In genomic region chr6:5003604-5004372, GRCh38 we compare ENCODE assay signal across 1 cellular context.
TF ChIP-seq lines count a peak whose summit lies in the region.

A gene with protein sequence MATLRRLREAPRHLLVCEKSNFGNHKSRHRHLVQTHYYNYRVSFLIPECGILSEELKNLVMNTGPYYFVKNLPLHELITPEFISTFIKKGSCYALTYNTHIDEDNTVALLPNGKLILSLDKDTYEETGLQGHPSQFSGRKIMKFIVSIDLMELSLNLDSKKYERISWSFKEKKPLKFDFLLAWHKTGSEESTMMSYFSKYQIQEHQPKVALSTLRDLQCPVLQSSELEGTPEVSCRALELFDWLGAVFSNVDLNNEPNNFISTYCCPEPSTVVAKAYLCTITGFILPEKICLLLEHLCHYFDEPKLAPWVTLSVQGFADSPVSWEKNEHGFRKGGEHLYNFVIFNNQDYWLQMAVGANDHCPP (minus strand): TSS chr6:5004037. CDS start chr6:5004002, 35 bp downstream.

TF ChIP-seq in K562, 482 proteins besides CTCF, POLR2A, EP300 and RAD21 (continued from another document and continues in another):
- TF ChIP-seq, protein P1, sequence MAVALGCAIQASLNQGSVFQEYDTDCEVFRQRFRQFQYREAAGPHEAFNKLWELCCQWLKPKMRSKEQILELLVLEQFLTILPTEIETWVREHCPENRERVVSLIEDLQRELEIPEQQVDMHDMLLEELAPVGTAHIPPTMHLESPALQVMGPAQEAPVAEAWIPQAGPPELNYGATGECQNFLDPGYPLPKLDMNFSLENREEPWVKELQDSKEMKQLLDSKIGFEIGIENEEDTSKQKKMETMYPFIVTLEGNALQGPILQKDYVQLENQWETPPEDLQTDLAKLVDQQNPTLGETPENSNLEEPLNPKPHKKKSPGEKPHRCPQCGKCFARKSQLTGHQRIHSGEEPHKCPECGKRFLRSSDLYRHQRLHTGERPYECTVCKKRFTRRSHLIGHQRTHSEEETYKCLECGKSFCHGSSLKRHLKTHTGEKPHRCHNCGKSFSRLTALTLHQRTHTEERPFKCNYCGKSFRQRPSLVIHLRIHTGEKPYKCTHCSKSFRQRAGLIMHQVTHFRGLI (CRISPR knock-in tag; IDR thresholded peaks at IDR 0.05): no peak
- TF ChIP-seq, protein P2, sequence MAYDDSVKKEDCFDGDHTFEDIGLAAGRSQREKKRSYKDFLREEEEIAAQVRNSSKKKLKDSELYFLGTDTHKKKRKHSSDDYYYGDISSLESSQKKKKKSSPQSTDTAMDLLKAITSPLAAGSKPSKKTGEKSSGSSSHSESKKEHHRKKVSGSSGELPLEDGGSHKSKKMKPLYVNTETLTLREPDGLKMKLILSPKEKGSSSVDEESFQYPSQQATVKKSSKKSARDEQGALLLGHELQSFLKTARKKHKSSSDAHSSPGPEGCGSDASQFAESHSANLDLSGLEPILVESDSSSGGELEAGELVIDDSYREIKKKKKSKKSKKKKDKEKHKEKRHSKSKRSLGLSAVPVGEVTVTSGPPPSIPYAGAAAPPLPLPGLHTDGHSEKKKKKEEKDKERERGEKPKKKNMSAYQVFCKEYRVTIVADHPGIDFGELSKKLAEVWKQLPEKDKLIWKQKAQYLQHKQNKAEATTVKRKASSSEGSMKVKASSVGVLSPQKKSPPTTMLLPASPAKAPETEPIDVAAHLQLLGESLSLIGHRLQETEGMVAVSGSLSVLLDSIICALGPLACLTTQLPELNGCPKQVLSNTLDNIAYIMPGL (CRISPR knock-in tag; IDR thresholded peaks at IDR 0.05): no peak; the same call in 1 of the 2 replicates
- TF ChIP-seq STAG1 (CRISPR knock-in tag; IDR thresholded peaks at IDR 0.05; ENCODE audit: borderline replicate concordance) (no peak), ZNF766 (CRISPR knock-in tag; conservative IDR thresholded peaks at IDR 0.05) (peak; percentile 86; the same call in 1 of the 2 replicates), ZNF79 (CRISPR knock-in tag; IDR thresholded peaks at IDR 0.05; ENCODE audit: low read depth) (no peak), SREBF2 (CRISPR knock-in tag; IDR thresholded peaks at IDR 0.05) (peak; percentile 80; the same call in 1 of the 2 replicates), ZNF174 (CRISPR knock-in tag; IDR thresholded peaks at IDR 0.05) (no peak), CREBBP (IDR thresholded peaks at IDR 0.05; ENCODE audit: low read depth, low read length) (no peak), ILF3 (IDR thresholded peaks at IDR 0.05; ENCODE audit: borderline replicate concordance) (no peak), MCM5 (IDR thresholded peaks at IDR 0.05; ENCODE audit: low read depth) (no peak), ZNF232 (CRISPR knock-in tag; IDR thresholded peaks at IDR 0.05) (no peak), MYC (IDR thresholded peaks at IDR 0.05; ENCODE audit: low read depth, low read length) (peak; percentile 97), MYC (CRISPR knock-in tag; IDR thresholded peaks at IDR 0.05; ENCODE audit: borderline replicate concordance, low read depth) (peak; percentile 57; the same call in 1 of the 2 replicates), PCBP2 (IDR thresholded peaks at IDR 0.05; ENCODE audit: low read depth, low read length, poor library complexity, severe bottlenecking) (no peak), DEAF1 (CRISPR knock-in tag; IDR thresholded peaks at IDR 0.05) (no peak), RREB1 (CRISPR knock-in tag; IDR thresholded peaks at IDR 0.05) (no peak)
- TF ChIP-seq, protein P3, sequence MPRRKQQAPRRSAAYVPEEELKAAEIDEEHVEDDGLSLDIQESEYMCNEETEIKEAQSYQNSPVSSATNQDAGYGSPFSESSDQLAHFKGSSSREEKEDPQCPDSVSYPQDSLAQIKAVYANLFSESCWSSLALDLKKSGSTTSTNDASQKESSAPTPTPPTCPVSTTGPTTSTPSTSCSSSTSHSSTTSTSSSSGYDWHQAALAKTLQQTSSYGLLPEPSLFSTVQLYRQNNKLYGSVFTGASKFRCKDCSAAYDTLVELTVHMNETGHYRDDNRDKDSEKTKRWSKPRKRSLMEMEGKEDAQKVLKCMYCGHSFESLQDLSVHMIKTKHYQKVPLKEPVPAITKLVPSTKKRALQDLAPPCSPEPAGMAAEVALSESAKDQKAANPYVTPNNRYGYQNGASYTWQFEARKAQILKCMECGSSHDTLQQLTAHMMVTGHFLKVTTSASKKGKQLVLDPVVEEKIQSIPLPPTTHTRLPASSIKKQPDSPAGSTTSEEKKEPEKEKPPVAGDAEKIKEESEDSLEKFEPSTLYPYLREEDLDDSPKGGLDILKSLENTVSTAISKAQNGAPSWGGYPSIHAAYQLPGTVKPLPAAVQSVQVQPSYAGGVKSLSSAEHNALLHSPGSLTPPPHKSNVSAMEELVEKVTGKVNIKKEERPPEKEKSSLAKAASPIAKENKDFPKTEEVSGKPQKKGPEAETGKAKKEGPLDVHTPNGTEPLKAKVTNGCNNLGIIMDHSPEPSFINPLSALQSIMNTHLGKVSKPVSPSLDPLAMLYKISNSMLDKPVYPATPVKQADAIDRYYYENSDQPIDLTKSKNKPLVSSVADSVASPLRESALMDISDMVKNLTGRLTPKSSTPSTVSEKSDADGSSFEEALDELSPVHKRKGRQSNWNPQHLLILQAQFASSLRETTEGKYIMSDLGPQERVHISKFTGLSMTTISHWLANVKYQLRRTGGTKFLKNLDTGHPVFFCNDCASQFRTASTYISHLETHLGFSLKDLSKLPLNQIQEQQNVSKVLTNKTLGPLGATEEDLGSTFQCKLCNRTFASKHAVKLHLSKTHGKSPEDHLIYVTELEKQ (CRISPR knock-in tag; IDR thresholded peaks at IDR 0.05): no peak
- TF ChIP-seq, protein P4, sequence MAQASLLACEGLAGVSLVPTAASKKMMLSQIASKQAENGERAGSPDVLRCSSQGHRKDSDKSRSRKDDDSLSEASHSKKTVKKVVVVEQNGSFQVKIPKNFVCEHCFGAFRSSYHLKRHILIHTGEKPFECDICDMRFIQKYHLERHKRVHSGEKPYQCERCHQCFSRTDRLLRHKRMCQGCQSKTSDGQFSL (CRISPR knock-in tag; IDR thresholded peaks at IDR 0.05): peak; percentile 29; the same call in 1 of the 2 replicates
- TF ChIP-seq, protein P4 (tag; IDR thresholded peaks at IDR 0.05): no peak
- TF ChIP-seq, protein P5, sequence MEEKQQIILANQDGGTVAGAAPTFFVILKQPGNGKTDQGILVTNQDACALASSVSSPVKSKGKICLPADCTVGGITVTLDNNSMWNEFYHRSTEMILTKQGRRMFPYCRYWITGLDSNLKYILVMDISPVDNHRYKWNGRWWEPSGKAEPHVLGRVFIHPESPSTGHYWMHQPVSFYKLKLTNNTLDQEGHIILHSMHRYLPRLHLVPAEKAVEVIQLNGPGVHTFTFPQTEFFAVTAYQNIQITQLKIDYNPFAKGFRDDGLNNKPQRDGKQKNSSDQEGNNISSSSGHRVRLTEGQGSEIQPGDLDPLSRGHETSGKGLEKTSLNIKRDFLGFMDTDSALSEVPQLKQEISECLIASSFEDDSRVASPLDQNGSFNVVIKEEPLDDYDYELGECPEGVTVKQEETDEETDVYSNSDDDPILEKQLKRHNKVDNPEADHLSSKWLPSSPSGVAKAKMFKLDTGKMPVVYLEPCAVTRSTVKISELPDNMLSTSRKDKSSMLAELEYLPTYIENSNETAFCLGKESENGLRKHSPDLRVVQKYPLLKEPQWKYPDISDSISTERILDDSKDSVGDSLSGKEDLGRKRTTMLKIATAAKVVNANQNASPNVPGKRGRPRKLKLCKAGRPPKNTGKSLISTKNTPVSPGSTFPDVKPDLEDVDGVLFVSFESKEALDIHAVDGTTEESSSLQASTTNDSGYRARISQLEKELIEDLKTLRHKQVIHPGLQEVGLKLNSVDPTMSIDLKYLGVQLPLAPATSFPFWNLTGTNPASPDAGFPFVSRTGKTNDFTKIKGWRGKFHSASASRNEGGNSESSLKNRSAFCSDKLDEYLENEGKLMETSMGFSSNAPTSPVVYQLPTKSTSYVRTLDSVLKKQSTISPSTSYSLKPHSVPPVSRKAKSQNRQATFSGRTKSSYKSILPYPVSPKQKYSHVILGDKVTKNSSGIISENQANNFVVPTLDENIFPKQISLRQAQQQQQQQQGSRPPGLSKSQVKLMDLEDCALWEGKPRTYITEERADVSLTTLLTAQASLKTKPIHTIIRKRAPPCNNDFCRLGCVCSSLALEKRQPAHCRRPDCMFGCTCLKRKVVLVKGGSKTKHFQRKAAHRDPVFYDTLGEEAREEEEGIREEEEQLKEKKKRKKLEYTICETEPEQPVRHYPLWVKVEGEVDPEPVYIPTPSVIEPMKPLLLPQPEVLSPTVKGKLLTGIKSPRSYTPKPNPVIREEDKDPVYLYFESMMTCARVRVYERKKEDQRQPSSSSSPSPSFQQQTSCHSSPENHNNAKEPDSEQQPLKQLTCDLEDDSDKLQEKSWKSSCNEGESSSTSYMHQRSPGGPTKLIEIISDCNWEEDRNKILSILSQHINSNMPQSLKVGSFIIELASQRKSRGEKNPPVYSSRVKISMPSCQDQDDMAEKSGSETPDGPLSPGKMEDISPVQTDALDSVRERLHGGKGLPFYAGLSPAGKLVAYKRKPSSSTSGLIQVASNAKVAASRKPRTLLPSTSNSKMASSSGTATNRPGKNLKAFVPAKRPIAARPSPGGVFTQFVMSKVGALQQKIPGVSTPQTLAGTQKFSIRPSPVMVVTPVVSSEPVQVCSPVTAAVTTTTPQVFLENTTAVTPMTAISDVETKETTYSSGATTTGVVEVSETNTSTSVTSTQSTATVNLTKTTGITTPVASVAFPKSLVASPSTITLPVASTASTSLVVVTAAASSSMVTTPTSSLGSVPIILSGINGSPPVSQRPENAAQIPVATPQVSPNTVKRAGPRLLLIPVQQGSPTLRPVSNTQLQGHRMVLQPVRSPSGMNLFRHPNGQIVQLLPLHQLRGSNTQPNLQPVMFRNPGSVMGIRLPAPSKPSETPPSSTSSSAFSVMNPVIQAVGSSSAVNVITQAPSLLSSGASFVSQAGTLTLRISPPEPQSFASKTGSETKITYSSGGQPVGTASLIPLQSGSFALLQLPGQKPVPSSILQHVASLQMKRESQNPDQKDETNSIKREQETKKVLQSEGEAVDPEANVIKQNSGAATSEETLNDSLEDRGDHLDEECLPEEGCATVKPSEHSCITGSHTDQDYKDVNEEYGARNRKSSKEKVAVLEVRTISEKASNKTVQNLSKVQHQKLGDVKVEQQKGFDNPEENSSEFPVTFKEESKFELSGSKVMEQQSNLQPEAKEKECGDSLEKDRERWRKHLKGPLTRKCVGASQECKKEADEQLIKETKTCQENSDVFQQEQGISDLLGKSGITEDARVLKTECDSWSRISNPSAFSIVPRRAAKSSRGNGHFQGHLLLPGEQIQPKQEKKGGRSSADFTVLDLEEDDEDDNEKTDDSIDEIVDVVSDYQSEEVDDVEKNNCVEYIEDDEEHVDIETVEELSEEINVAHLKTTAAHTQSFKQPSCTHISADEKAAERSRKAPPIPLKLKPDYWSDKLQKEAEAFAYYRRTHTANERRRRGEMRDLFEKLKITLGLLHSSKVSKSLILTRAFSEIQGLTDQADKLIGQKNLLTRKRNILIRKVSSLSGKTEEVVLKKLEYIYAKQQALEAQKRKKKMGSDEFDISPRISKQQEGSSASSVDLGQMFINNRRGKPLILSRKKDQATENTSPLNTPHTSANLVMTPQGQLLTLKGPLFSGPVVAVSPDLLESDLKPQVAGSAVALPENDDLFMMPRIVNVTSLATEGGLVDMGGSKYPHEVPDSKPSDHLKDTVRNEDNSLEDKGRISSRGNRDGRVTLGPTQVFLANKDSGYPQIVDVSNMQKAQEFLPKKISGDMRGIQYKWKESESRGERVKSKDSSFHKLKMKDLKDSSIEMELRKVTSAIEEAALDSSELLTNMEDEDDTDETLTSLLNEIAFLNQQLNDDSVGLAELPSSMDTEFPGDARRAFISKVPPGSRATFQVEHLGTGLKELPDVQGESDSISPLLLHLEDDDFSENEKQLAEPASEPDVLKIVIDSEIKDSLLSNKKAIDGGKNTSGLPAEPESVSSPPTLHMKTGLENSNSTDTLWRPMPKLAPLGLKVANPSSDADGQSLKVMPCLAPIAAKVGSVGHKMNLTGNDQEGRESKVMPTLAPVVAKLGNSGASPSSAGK (IDR thresholded peaks at IDR 0.05): peak; percentile 100
